In the genomic region with DNA sequence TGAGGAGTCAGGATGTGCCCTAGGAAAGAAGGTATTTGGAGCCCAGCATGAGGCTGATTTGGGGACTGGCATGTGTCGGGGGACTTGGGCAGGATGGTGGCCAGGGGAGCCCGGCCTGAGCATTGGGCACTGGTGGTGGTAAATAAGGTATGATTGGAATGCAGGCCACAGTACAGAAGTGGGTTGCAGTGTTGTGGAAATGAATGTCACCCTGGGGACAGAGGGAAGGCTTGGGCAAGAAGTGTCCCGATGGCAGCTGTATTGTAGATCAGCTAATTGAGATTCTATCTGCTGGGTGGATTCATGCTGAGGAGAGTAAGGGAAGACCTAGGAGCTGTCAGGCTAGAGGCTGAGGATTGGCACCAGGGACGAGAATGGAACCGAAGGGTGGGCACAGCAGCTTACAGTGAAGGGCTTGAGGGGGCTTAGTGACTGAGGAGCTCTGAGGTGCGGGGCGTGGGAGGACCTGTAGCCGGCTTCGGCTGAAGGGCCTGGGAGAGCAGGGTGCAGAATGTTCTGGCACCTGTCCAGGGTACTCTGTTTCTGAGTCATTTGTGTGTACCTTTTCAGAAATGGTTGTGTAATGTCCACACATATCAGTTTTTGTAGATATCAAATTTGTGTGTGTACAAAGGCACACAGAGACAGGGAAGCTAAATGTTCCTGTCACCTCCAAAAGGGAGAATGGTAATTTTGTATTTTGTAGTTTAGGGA, we compare ENCODE assay signal across 1 cellular context.
TF ChIP-seq lines count a peak whose summit lies in the region.

No MANE protein-coding gene starts in this region.

TF ChIP-seq in HEK293, 187 proteins besides CTCF, POLR2A, EP300 and RAD21 (continued from another document and continues in another):
- no peak for TF ChIP-seq ZNF239 (tag by site-specific recombination; IDR thresholded peaks at IDR 0.05)
- no peak for TF ChIP-seq SP3 (tag by site-specific recombination; IDR thresholded peaks at IDR 0.05)
- TF ChIP-seq, protein P1, sequence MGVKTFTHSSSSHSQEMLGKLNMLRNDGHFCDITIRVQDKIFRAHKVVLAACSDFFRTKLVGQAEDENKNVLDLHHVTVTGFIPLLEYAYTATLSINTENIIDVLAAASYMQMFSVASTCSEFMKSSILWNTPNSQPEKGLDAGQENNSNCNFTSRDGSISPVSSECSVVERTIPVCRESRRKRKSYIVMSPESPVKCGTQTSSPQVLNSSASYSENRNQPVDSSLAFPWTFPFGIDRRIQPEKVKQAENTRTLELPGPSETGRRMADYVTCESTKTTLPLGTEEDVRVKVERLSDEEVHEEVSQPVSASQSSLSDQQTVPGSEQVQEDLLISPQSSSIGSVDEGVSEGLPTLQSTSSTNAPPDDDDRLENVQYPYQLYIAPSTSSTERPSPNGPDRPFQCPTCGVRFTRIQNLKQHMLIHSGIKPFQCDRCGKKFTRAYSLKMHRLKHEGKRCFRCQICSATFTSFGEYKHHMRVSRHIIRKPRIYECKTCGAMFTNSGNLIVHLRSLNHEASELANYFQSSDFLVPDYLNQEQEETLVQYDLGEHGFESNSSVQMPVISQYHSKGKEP (tag by site-specific recombination; IDR thresholded peaks at IDR 0.05), result no peak
- no peak for TF ChIP-seq ZNF354C (tag by site-specific recombination; IDR thresholded peaks at IDR 0.05; ENCODE audit: borderline replicate concordance, low read depth)
- TF ChIP-seq, protein P2, sequence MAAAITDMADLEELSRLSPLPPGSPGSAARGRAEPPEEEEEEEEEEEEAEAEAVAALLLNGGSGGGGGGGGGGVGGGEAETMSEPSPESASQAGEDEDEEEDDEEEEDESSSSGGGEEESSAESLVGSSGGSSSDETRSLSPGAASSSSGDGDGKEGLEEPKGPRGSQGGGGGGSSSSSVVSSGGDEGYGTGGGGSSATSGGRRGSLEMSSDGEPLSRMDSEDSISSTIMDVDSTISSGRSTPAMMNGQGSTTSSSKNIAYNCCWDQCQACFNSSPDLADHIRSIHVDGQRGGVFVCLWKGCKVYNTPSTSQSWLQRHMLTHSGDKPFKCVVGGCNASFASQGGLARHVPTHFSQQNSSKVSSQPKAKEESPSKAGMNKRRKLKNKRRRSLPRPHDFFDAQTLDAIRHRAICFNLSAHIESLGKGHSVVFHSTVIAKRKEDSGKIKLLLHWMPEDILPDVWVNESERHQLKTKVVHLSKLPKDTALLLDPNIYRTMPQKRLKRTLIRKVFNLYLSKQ (tag by site-specific recombination; IDR thresholded peaks at IDR 0.05; ENCODE audit: borderline replicate concordance), result no peak
- TF ChIP-seq ZNF311 (tag by site-specific recombination; IDR thresholded peaks at IDR 0.05; ENCODE audit: borderline replicate concordance), result no peak
- TF ChIP-seq MZF1 (tag by site-specific recombination; IDR thresholded peaks at IDR 0.05; ENCODE audit: borderline replicate concordance), result no peak
- TF ChIP-seq ZNF747 (tag by site-specific recombination; IDR thresholded peaks at IDR 0.05), result no peak
- peak; percentile 78 for TF ChIP-seq PRDM10 (tag by site-specific recombination; IDR thresholded peaks at IDR 0.05)
- TF ChIP-seq SCRT2 (tag by site-specific recombination; IDR thresholded peaks at IDR 0.05), result peak; percentile 83
- TF ChIP-seq, protein P3, sequence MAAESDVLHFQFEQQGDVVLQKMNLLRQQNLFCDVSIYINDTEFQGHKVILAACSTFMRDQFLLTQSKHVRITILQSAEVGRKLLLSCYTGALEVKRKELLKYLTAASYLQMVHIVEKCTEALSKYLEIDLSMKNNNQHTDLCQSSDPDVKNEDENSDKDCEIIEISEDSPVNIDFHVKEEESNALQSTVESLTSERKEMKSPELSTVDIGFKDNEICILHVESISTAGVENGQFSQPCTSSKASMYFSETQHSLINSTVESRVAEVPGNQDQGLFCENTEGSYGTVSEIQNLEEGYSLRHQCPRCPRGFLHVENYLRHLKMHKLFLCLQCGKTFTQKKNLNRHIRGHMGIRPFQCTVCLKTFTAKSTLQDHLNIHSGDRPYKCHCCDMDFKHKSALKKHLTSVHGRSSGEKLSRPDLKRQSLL (tag by site-specific recombination; IDR thresholded peaks at IDR 0.05), result no peak
- peak; percentile 61; the same call in 1 of the 2 replicates for TF ChIP-seq ZEB2 (tag by site-specific recombination; IDR thresholded peaks at IDR 0.05)
- TF ChIP-seq, protein P4, sequence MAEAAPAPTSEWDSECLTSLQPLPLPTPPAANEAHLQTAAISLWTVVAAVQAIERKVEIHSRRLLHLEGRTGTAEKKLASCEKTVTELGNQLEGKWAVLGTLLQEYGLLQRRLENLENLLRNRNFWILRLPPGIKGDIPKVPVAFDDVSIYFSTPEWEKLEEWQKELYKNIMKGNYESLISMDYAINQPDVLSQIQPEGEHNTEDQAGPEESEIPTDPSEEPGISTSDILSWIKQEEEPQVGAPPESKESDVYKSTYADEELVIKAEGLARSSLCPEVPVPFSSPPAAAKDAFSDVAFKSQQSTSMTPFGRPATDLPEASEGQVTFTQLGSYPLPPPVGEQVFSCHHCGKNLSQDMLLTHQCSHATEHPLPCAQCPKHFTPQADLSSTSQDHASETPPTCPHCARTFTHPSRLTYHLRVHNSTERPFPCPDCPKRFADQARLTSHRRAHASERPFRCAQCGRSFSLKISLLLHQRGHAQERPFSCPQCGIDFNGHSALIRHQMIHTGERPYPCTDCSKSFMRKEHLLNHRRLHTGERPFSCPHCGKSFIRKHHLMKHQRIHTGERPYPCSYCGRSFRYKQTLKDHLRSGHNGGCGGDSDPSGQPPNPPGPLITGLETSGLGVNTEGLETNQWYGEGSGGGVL (tag by site-specific recombination; IDR thresholded peaks at IDR 0.05), result 0 out of 2 replicates have a peak, but pooled peaks have one; percentile 8
- TF ChIP-seq ZFHX2 (tag by site-specific recombination; conservative IDR thresholded peaks at IDR 0.05), result 0 out of 2 replicates have a peak, but pooled peaks have one; percentile 45
- TF ChIP-seq ZNF530 (tag by site-specific recombination; IDR thresholded peaks at IDR 0.05; ENCODE audit: low read depth), result no peak
- TF ChIP-seq ZNF114 (tag by site-specific recombination; IDR thresholded peaks at IDR 0.05), result no peak
- no peak for TF ChIP-seq PATZ1 (tag by site-specific recombination; IDR thresholded peaks at IDR 0.05)
- TF ChIP-seq REST (tag by site-specific recombination; IDR thresholded peaks at IDR 0.05), result 0 out of 2 replicates have a peak, but pooled peaks have one; percentile 16
- TF ChIP-seq, protein P5, sequence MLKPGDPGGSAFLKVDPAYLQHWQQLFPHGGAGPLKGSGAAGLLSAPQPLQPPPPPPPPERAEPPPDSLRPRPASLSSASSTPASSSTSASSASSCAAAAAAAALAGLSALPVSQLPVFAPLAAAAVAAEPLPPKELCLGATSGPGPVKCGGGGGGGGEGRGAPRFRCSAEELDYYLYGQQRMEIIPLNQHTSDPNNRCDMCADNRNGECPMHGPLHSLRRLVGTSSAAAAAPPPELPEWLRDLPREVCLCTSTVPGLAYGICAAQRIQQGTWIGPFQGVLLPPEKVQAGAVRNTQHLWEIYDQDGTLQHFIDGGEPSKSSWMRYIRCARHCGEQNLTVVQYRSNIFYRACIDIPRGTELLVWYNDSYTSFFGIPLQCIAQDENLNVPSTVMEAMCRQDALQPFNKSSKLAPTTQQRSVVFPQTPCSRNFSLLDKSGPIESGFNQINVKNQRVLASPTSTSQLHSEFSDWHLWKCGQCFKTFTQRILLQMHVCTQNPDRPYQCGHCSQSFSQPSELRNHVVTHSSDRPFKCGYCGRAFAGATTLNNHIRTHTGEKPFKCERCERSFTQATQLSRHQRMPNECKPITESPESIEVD (tag by site-specific recombination; IDR thresholded peaks at IDR 0.05), result peak; percentile 54; the same call in 1 of the 2 replicates
- TF ChIP-seq ZNF629 (tag by site-specific recombination; IDR thresholded peaks at IDR 0.05), result 0 out of 2 replicates have a peak, but pooled peaks have one; percentile 42
- peak; percentile 29 for TF ChIP-seq ZBTB20 (tag by site-specific recombination; IDR thresholded peaks at IDR 0.05)
- no peak for TF ChIP-seq ZNF266 (tag by site-specific recombination; IDR thresholded peaks at IDR 0.05; ENCODE audit: low read depth)
- no peak for TF ChIP-seq PRDM1 (tag by site-specific recombination; IDR thresholded peaks at IDR 0.05)
- TF ChIP-seq, protein P6, sequence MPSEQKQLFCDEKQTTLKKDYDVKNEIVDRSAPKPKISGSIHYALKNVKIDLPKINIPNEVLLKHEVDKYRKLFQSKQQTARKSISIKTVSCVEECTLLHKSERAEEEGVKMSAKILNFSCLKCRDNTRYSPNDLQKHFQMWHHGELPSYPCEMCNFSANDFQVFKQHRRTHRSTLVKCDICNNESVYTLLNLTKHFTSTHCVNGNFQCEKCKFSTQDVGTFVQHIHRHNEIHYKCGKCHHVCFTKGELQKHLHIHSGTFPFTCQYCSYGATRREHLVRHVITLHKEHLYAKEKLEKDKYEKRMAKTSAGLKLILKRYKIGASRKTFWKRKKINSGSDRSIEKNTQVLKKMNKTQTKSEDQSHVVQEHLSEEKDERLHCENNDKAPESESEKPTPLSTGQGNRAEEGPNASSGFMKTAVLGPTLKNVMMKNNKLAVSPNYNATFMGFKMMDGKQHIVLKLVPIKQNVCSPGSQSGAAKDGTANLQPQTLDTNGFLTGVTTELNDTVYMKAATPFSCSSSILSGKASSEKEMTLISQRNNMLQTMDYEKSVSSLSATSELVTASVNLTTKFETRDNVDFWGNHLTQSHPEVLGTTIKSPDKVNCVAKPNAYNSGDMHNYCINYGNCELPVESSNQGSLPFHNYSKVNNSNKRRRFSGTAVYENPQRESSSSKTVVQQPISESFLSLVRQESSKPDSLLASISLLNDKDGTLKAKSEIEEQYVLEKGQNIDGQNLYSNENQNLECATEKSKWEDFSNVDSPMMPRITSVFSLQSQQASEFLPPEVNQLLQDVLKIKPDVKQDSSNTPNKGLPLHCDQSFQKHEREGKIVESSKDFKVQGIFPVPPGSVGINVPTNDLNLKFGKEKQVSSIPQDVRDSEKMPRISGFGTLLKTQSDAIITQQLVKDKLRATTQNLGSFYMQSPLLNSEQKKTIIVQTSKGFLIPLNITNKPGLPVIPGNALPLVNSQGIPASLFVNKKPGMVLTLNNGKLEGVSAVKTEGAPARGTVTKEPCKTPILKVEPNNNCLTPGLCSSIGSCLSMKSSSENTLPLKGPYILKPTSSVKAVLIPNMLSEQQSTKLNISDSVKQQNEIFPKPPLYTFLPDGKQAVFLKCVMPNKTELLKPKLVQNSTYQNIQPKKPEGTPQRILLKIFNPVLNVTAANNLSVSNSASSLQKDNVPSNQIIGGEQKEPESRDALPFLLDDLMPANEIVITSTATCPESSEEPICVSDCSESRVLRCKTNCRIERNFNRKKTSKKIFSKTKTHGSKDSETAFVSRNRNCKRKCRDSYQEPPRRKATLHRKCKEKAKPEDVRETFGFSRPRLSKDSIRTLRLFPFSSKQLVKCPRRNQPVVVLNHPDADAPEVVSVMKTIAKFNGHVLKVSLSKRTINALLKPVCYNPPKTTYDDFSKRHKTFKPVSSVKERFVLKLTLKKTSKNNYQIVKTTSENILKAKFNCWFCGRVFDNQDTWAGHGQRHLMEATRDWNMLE (tag by site-specific recombination; conservative IDR thresholded peaks at IDR 0.05; ENCODE audit: low read depth), result no peak
